10 cellular contexts compared by ENCODE assay signal in the genomic region with DNA sequence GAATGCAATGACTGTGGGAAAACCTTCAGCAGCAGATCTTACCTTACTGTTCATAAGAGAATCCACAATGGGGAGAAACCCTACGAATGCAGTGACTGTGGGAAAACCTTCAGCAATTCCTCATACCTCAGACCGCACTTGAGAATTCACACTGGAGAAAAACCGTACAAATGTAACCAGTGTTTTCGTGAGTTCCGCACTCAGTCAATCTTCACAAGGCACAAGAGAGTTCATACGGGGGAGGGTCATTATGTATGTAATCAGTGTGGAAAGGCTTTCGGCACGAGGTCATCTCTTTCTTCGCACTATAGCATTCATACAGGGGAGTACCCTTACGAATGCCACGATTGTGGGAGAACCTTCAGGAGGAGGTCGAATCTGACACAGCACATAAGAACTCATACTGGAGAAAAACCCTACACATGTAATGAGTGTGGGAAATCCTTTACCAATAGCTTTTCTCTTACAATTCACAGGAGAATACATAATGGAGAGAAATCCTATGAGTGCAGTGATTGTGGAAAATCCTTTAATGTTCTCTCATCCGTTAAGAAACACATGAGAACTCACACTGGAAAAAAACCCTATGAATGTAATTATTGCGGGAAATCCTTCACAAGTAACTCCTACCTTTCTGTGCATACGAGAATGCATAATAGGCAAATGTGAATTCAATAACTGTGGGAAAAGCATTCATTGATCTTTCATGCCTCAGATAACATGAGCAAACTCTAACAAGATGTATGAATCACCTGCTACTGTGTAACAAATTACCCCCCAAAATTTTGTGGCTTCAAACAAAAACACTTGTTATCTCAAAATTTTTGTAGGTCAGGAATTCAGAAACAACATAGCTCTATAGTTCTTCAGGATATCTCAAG. TPM values are rescaled to one million over a fixed set of nuclear protein-coding genes. Genes with fewer than 3 reads are reported as not detected.
DNase-seq lines count a peak whose midpoint lies in the region; ATAC-seq and TF ChIP-seq lines count a peak whose summit lies in the region.
"Had no signal": no experiment of that assay in that cellular context is flagged by ENCODE, and none has a peak within 500 bp of the region (broad histone marks: within the 10 kb centered on the region; RNA-seq: fewer than 3 reads in every experiment).

No MANE protein-coding gene starts in this region.

- intact Hi-C loops in gastrocnemius medialis (cut with DNase I; ENCODE audit: low total_unique reads): no loop called here

- H3K4me1 ChIP-seq in HUES64 (ENCODE audit: insufficient read depth, low read length) (no peaks in the 10 kb centered on the region), gastrocnemius medialis (no peaks in the 10 kb centered on the region)

- H3K27me3 ChIP-seq in HUES64 (ENCODE audit: insufficient read depth, low read length) (no peaks in the 10 kb centered on the region), H7 (ENCODE audit: control insufficient read depth, insufficient read depth, low read length) (no peaks in the 10 kb centered on the region), gastrocnemius medialis (no peaks in the 10 kb centered on the region)

- H3K27ac ChIP-seq in HUES64 (ENCODE audit: low read depth, low read length): no peak overlapping the region
- H3K27ac ChIP-seq in gastrocnemius medialis: no peak overlapping the region

- peak overlapping the region in 1 of 2 donors; percentile 52 for H3K27ac Mint-ChIP-seq in effector memory CD8-positive, alpha-beta T cell

- H3K4me1 Mint-ChIP-seq in effector memory CD8-positive, alpha-beta T cell (ENCODE audit: low read depth in 2 of 2): no peaks in the 10 kb centered on the region

- peaks cover 87% of the 10 kb centered on the region for H3K36me3 ChIP-seq in HUES64 (ENCODE audit: insufficient read depth, low read length)
- H3K36me3 ChIP-seq in H7 (replicated peaks; ENCODE audit: control insufficient read depth, insufficient read depth, low read length): peaks cover 46% of the 10 kb centered on the region
- H3K36me3 ChIP-seq in gastrocnemius medialis: peaks cover 28 to 84% of the 10 kb centered on the region in 2 donors

- peak overlapping the region; percentile 14 for H3K4me3 ChIP-seq in HUES64 (ENCODE audit: low read length)
- no peak overlapping the region for H3K4me3 ChIP-seq in H7 (ENCODE audit: insufficient read depth, low read depth, low read length)
- H3K4me3 ChIP-seq in gastrocnemius medialis: peak overlapping the region in 2 of 4 donors; percentile 3 to 10

- no peaks in the 10 kb centered on the region for H3K27me3 Mint-ChIP-seq in effector memory CD8-positive, alpha-beta T cell

- ATAC-seq in gastrocnemius medialis: no peak
- no peak for ATAC-seq in effector memory CD8-positive, alpha-beta T cell (replicated peaks)

- DNase-seq in DMS153 (lab: John Stamatoyannopoulos, UW) (peak; percentile 41), amniotic epithelial cell (ENCODE audit: low read depth) (peak; percentile 71), left kidney (ENCODE audit: low read depth, low spot score) (peak; percentile 37), H7 (no peak), gastrocnemius medialis (no peak), UCSD-AML1 (lab: John Stamatoyannopoulos, UW; ENCODE audit: unreplicated experiment) (no peak)
- no peak for DNase-seq in effector memory CD8-positive, alpha-beta T cell
- DNase-seq: occipital lobe; stimulated activated CD4-positive, alpha-beta T cell treated with anti-CD3 and anti-CD28 coated beads, Interleukin-2, amount 100 ng/mL, for 48 hours had no signal

- peaks cover 60% of the 10 kb centered on the region for H3K36me3 Mint-ChIP-seq in effector memory CD8-positive, alpha-beta T cell (ENCODE audit: insufficient read depth)

- no peak overlapping the region for H3K9ac ChIP-seq in HUES64 (ENCODE audit: low read depth, low read length)

- in situ Hi-C loops in gastrocnemius medialis (cut with MboI; ENCODE audit: low sequenced_read_pairs in 4 of 4): loop anchor here in 1 of 4 donors (25.0 kb wide), 1 partner anchor 729 kb away; no protein-coding TSS in a partner anchor

- TF ChIP-seq CTCF in gastrocnemius medialis (IDR thresholded peaks at IDR 0.05 in 4 of 5, conservative IDR thresholded peaks at IDR 0.05 in 1 of 5): no peak

- H3K9me3 ChIP-seq in HUES64 (ENCODE audit: insufficient read depth, low read depth, low read length) (peaks cover 95% of the 10 kb centered on the region), gastrocnemius medialis (peaks cover 18 to 88% (median 56%) of the 10 kb centered on the region in 3 donors)

- peaks cover 8 to 16% of the 10 kb centered on the region in 2 donors for H3K9me3 Mint-ChIP-seq in effector memory CD8-positive, alpha-beta T cell

- TF ChIP-seq POLR2A in gastrocnemius medialis (IDR thresholded peaks at IDR 0.05): no peak

- 98% methylated on average over 14 of the region's 15 CpGs for WGBS in HUES64

- H3K4me3 Mint-ChIP-seq in effector memory CD8-positive, alpha-beta T cell: no peak overlapping the region

RNA-seq across cellular contexts. Expression of a gene that starts 13.8 kb away (rescaled TPM):
- polyA plus RNA-seq in HUES64 (2013, experiment 1 of 2): 3.4 TPM
- polyA plus RNA-seq in HUES64 (2013, experiment 2 of 2): 3.7 TPM
- total RNA-seq in H7 (2014; rRNA removed; shearing (Covaris generic)): 5.2 and 5.8 TPM in 2 replicates
- total RNA-seq in gastrocnemius medialis: 1 to 10 TPM; 3.9 to 5.3 (median 4.3) TPM

RNA-seq across cellular contexts. Expression of a gene that starts 24.8 kb away (rescaled TPM):
- not detected for polyA plus RNA-seq in HUES64 (2013, experiment 1 of 2)
- not detected for polyA plus RNA-seq in HUES64 (2013, experiment 2 of 2)
- not detected in 2 replicates for total RNA-seq in H7 (2014; rRNA removed; shearing (Covaris generic))
- total RNA-seq in gastrocnemius medialis: not detected
- total RNA-seq: occipital lobe had no signal

RNA-seq across cellular contexts. Expression of a gene that starts 34.2 kb away (rescaled TPM):
- polyA plus RNA-seq in HUES64 (2013, experiment 1 of 2): not detected
- polyA plus RNA-seq in HUES64 (2013, experiment 2 of 2): not detected
- not detected in 2 replicates for total RNA-seq in H7 (2014; rRNA removed; shearing (Covaris generic))
- total RNA-seq in gastrocnemius medialis: not detected
- total RNA-seq: occipital lobe had no signal

RNA-seq across cellular contexts. Expression of a gene that starts 43.3 kb away (rescaled TPM):
- polyA plus RNA-seq in HUES64 (2013, experiment 1 of 2): not detected
- polyA plus RNA-seq in HUES64 (2013, experiment 2 of 2): not detected
- not detected in 2 replicates for total RNA-seq in H7 (2014; rRNA removed; shearing (Covaris generic))
- not detected for total RNA-seq in gastrocnemius medialis
- total RNA-seq: occipital lobe had no signal

RNA-seq across cellular contexts. Expression of a gene that starts 52.9 kb away (rescaled TPM):
- polyA plus RNA-seq in HUES64 (2013, experiment 1 of 2): not detected
- not detected for polyA plus RNA-seq in HUES64 (2013, experiment 2 of 2)
- total RNA-seq in H7 (2014; rRNA removed; shearing (Covaris generic)): not detected in 2 replicates
- not detected for total RNA-seq in gastrocnemius medialis
- total RNA-seq: occipital lobe had no signal

Comparison
In these comparisons a context has a peak if more than half of its experiments do, and no peak if none do; other contexts are left out.
1. DNase-seq: peak in DMS153 (single experiment), amniotic epithelial cell (single experiment) and left kidney (single experiment); none in H7 (single experiment), gastrocnemius medialis (0 of 2), UCSD-AML1 (single experiment) and effector memory CD8-positive, alpha-beta T cell (0 of 3).